ENCODE assay signal across 20 cellular contexts in genomic region chr14:61616524-61617185, GRCh38.
DNase-seq lines count a peak whose midpoint lies in the region; ATAC-seq, FAIRE-seq and TF ChIP-seq lines count a peak whose summit lies in the region.
"Had no signal": no experiment of that assay in that cellular context is flagged by ENCODE, and none has a peak within 500 bp of the region (broad histone marks: within the 10 kb centered on the region; RNA-seq: fewer than 3 reads in every experiment).

No MANE protein-coding gene starts in this region.

- ATAC-seq in A549 = peak in 1 of 2 experiments; percentile 23; a peak in 2 of 6 replicates
- ATAC-seq in foreskin keratinocyte = peak; percentile 11
- no peak for ATAC-seq in GM18511 (IDR thresholded peaks at IDR 0.05; ENCODE audit: unreplicated experiment)
- no peak for ATAC-seq in GM21447 (IDR thresholded peaks at IDR 0.05; ENCODE audit: unreplicated experiment)
- ATAC-seq: lower lobe of right lung; stimulated activated effector memory CD8-positive, alpha-beta T cell treated with anti-CD3 and anti-CD28 coated beads, Interleukin-12 subunit alpha, Interleukin-12 subunit beta, amount 100 ng/mL, for 72 hours had no signal

- H3K27ac ChIP-seq in A549 (peak overlapping the region; percentile 43 to 73), adrenal gland (peak overlapping the region in 4 of 5 donors; percentile 41 to 76 (median 56)), foreskin keratinocyte (no peak overlapping the region)
- H3K27ac ChIP-seq: lower lobe of right lung, ovary had no signal

- WGBS in A549 (ENCODE audit: missing lambda C conversion rate) = 61% methylated on average over 4 of the region's 4 CpGs
- WGBS in adrenal gland, 4 donors = 57 to 76% (median 63%) methylated on average over 4 of the region's 4 CpGs

- CTCF ChIA-PET in A549 (lab: Yijun Ruan, JAX) = interaction anchor here (1.9 to 2.5 kb wide), 2 partner anchors 21 to 54 kb away, joined by 4 to 6 read pairs; no protein-coding TSS in a partner anchor

- POLR2A ChIA-PET in A549 (lab: Yijun Ruan, JAX) = interaction anchor here (0.5 to 0.8 kb wide), 2 partner anchors 54 to 55 kb away, joined by 4 read pairs; no protein-coding TSS in a partner anchor

- H3K4me2 ChIP-seq in A549 = peak overlapping the region; percentile 43

- TF ChIP-seq EP300 in A549 (IDR thresholded peaks at IDR 0.05) = no peak

- intact Hi-C loops in adrenal gland (cut with DNase I) = no loop called here

- no peak for TF ChIP-seq RAD21 in A549 (conservative IDR thresholded peaks at IDR 0.05 in 1 of 2, IDR thresholded peaks at IDR 0.05 in 1 of 2)

- no peaks in the 10 kb centered on the region for H3K36me3 ChIP-seq in adrenal gland (replicated peaks in 1 of 2)
- H3K36me3 ChIP-seq: lower lobe of right lung, ovary had no signal

- H3K4me3 ChIP-seq in A549 (no peak overlapping the region), adrenal gland (no peak overlapping the region)
- H3K4me3 ChIP-seq: lower lobe of right lung, ovary had no signal

- no peak for DNase-seq in A549 (ENCODE audit: low read depth in 1 of 2, low spot score in 1 of 2)
- DNase-seq in HCEC 1CT = peak; percentile 61
- no peak for DNase-seq in adrenal gland
- peak in 1 of 2 donors; percentile 46 for DNase-seq in foreskin keratinocyte
- DNase-seq in NCI-H2107 (lab: John Stamatoyannopoulos, UW) = no peak
- DNase-seq in SK-N-DZ (ENCODE audit: low spot score) = no peak
- DNase-seq: activated CD8-positive, alpha-beta memory T cell treated with anti-CD3 and anti-CD28 coated beads, Interleukin-2, amount 50 U/mL, for 4 hours; amygdala; DMS79 treated with DMSO at 0.1 percent for 48 hours; effector memory CD4-positive, alpha-beta T cell; H9; hypothalamus; lower lobe of right lung; NCI-H510A; ovary; SHP77 treated with DMSO at 0.1 percent for 48 hours; stimulated activated CD4-positive, alpha-beta T cell treated with anti-CD3 and anti-CD28 coated beads, Interleukin-2, amount 100 ng/mL, for 24 hours had no signal

- TF ChIP-seq CTCF in A549 (IDR thresholded peaks at IDR 0.05) (no peak), adrenal gland (IDR thresholded peaks at IDR 0.05) (no peak), foreskin keratinocyte (conservative IDR thresholded peaks at IDR 0.05) (no peak)

- no peak for FAIRE-seq in A549 (lab: Jason Lieb, UNC)

- peaks cover 25% of the 10 kb centered on the region for H3K4me1 ChIP-seq in A549
- peaks cover 0 to 27% of the 10 kb centered on the region in 2 donors for H3K4me1 ChIP-seq in adrenal gland (replicated peaks in 1 of 2)
- peaks cover 6% of the 10 kb centered on the region for H3K4me1 ChIP-seq in foreskin keratinocyte

- TF ChIP-seq POLR2A in A549 (IDR thresholded peaks at IDR 0.05; ENCODE audit: low read length) = no peak
- TF ChIP-seq POLR2A in adrenal gland (IDR thresholded peaks at IDR 0.05) = no peak

- H3K27me3 ChIP-seq in adrenal gland = no peaks in the 10 kb centered on the region
- no peaks in the 10 kb centered on the region for H3K27me3 ChIP-seq in foreskin keratinocyte
- H3K27me3 ChIP-seq: ovary had no signal

- H3K9me3 ChIP-seq in A549 (no peaks in the 10 kb centered on the region), adrenal gland (replicated peaks in 1 of 3) (no peaks in the 10 kb centered on the region)
- H3K9me3 ChIP-seq: lower lobe of right lung, ovary had no signal

TF ChIP-seq in A549, 52 proteins besides CTCF, POLR2A, EP300 and RAD21:
- TF ChIP-seq POLR2AphosphoS2 (conservative IDR thresholded peaks at IDR 0.05; ENCODE audit: low read length) = no peak
- no peak for TF ChIP-seq FOXS1 (CRISPR knock-in tag; IDR thresholded peaks at IDR 0.05)
- TF ChIP-seq HOXB5 (CRISPR knock-in tag; IDR thresholded peaks at IDR 0.05) = no peak
- no peak for TF ChIP-seq FOSL2 (IDR thresholded peaks at IDR 0.05)
- TF ChIP-seq FOSL2 (CRISPR knock-in tag; IDR thresholded peaks at IDR 0.05) = no peak
- no peak for TF ChIP-seq EHF (CRISPR knock-in tag; IDR thresholded peaks at IDR 0.05)
- TF ChIP-seq SMC3 (IDR thresholded peaks at IDR 0.05) = no peak
- no peak for TF ChIP-seq CHD4 (IDR thresholded peaks at IDR 0.05; ENCODE audit: borderline replicate concordance)
- TF ChIP-seq BCL3 (IDR thresholded peaks at IDR 0.05) = no peak
- no peak for TF ChIP-seq ATOH8 (CRISPR knock-in tag; IDR thresholded peaks at IDR 0.05; ENCODE audit: low read depth)
- no peak for TF ChIP-seq ZSCAN20 (CRISPR knock-in tag; IDR thresholded peaks at IDR 0.05)
- no peak for TF ChIP-seq PBX3 (IDR thresholded peaks at IDR 0.05)
- no peak for TF ChIP-seq ZC3H11A (IDR thresholded peaks at IDR 0.05)
- TF ChIP-seq SREBF2 (IDR thresholded peaks at IDR 0.05) = no peak
- no peak for TF ChIP-seq KDM1A (IDR thresholded peaks at IDR 0.05; ENCODE audit: low read depth)
- no peak for TF ChIP-seq REST (IDR thresholded peaks at IDR 0.05)
- TF ChIP-seq HMGXB4 (CRISPR knock-in tag; IDR thresholded peaks at IDR 0.05; ENCODE audit: borderline replicate concordance) = no peak
- no peak for TF ChIP-seq TP53 (CRISPR knock-in tag; IDR thresholded peaks at IDR 0.05)
TF ChIP-seq in A549: peak in this region for 0.
